Comparison of ENCODE assay signal across 1 cellular context in genomic region chr9:127049044-127049443, GRCh38.
TF ChIP-seq lines count a peak whose summit lies in the region.

No MANE protein-coding gene starts in this region.

TF ChIP-seq in GM12878, 131 proteins besides CTCF, POLR2A, EP300 and RAD21 (continued from another document):
- no peak for TF ChIP-seq HDAC6 (IDR thresholded peaks at IDR 0.05; ENCODE audit: unreplicated experiment)
- TF ChIP-seq SIX5 (IDR thresholded peaks at IDR 0.05; ENCODE audit: low read depth, low read length, severe bottlenecking): no peak
- 0 out of 2 replicates have a peak, but pooled peaks have one; percentile 38 for TF ChIP-seq IKZF1 (conservative IDR thresholded peaks at IDR 0.05)
- no peak for TF ChIP-seq NFIC (IDR thresholded peaks at IDR 0.05; ENCODE audit: low read depth, low read length)
- TF ChIP-seq NRF1 (conservative IDR thresholded peaks at IDR 0.05; ENCODE audit: low read depth, low read length): no peak
- no peak for TF ChIP-seq MAX (IDR thresholded peaks at IDR 0.05; ENCODE audit: low read depth, low read length)
- TF ChIP-seq CUX1 (IDR thresholded peaks at IDR 0.05; ENCODE audit: insufficient replicate concordance, low read depth, low read length): no peak
- no peak for TF ChIP-seq GATAD2B (conservative IDR thresholded peaks at IDR 0.05; ENCODE audit: low read depth)
- no peak for TF ChIP-seq TCF3 (IDR thresholded peaks at IDR 0.05; ENCODE audit: borderline replicate concordance, insufficient read depth, low read depth, low read length)
- TF ChIP-seq RELA (IDR thresholded peaks at IDR 0.05; ENCODE audit: borderline replicate concordance, partially characterized antibody): no peak
- TF ChIP-seq ETV6 (conservative IDR thresholded peaks at IDR 0.05 in 1 of 2, IDR thresholded peaks at IDR 0.05 in 1 of 2; ENCODE audit: borderline replicate concordance in 1 of 2, low read depth in 1 of 2): peak in 1 of 2 experiments; percentile 91; a peak in 2 of 4 replicates
- 0 out of 2 replicates have a peak, but pooled peaks have one; percentile 8 for TF ChIP-seq SMC3 (IDR thresholded peaks at IDR 0.05; ENCODE audit: borderline replicate concordance, low read length)
- no peak for TF ChIP-seq ZBTB33 (IDR thresholded peaks at IDR 0.05)
- no peak for TF ChIP-seq SUPT20H (IDR thresholded peaks at IDR 0.05; ENCODE audit: borderline replicate concordance, control insufficient read depth, low read depth, low read length)
- no peak for TF ChIP-seq NR2C1 (IDR thresholded peaks at IDR 0.05)
- TF ChIP-seq SPI1 (IDR thresholded peaks at IDR 0.05; ENCODE audit: borderline replicate concordance, insufficient read depth, low read depth, low read length): peak; percentile 58; the same call in 1 of the 2 replicates
- no peak for TF ChIP-seq ASH2L (IDR thresholded peaks at IDR 0.05; ENCODE audit: borderline replicate concordance, low read depth)
- no peak for TF ChIP-seq ZBTB11 (CRISPR knock-in tag; IDR thresholded peaks at IDR 0.05)
- no peak for TF ChIP-seq MYC (IDR thresholded peaks at IDR 0.05; ENCODE audit: insufficient read depth, insufficient read length, insufficient replicate concordance, low read length, severe bottlenecking)
- TF ChIP-seq NR2C2 (IDR thresholded peaks at IDR 0.05; ENCODE audit: borderline replicate concordance, control insufficient read depth, insufficient read length, low read depth): no peak
- no peak for TF ChIP-seq ELK1 (IDR thresholded peaks at IDR 0.05; ENCODE audit: low read depth, low read length)
- TF ChIP-seq E4F1 (IDR thresholded peaks at IDR 0.05; ENCODE audit: borderline replicate concordance, partially characterized antibody): no peak
- no peak for TF ChIP-seq ESRRA (IDR thresholded peaks at IDR 0.05; ENCODE audit: low read length)
- no peak for TF ChIP-seq RCOR1 (conservative IDR thresholded peaks at IDR 0.05; ENCODE audit: low read depth, low read length)
- peak; percentile 63; the same call in 1 of the 2 replicates for TF ChIP-seq PAX5 (IDR thresholded peaks at IDR 0.05; ENCODE audit: borderline replicate concordance, low read depth, low read length)
- TF ChIP-seq EGR1 (IDR thresholded peaks at IDR 0.05; ENCODE audit: borderline replicate concordance in 1 of 2, low read depth in 2 of 2, low read length in 2 of 2): no peak
- TF ChIP-seq SP1 (IDR thresholded peaks at IDR 0.05; ENCODE audit: low read depth, low read length): no peak
- TF ChIP-seq FOXM1 (IDR thresholded peaks at IDR 0.05; ENCODE audit: low read depth, low read length): no peak
- TF ChIP-seq STAT1 (conservative IDR thresholded peaks at IDR 0.05): no peak
- no peak for TF ChIP-seq ZNF622 (IDR thresholded peaks at IDR 0.05)
- TF ChIP-seq RUNX3 (IDR thresholded peaks at IDR 0.05; ENCODE audit: low read length): peak; percentile 38; the same call in 1 of the 2 replicates
- TF ChIP-seq POU2F2 (IDR thresholded peaks at IDR 0.05; ENCODE audit: borderline replicate concordance, low read depth, low read length): no peak
- TF ChIP-seq ATF7 (IDR thresholded peaks at IDR 0.05; ENCODE audit: low read depth): no peak
- no peak for TF ChIP-seq WRNIP1 (IDR thresholded peaks at IDR 0.05; ENCODE audit: borderline replicate concordance, low read depth, low read length)
- TF ChIP-seq FOXK2 (IDR thresholded peaks at IDR 0.05): no peak
- TF ChIP-seq PRDM15 (CRISPR knock-in tag; IDR thresholded peaks at IDR 0.05): no peak
- TF ChIP-seq POLR2AphosphoS5 (IDR thresholded peaks at IDR 0.05; ENCODE audit: low read length): no peak
- TF ChIP-seq ZNF24 (IDR thresholded peaks at IDR 0.05): no peak
- no peak for TF ChIP-seq SREBF2 (IDR thresholded peaks at IDR 0.05; ENCODE audit: low read length)
- no peak for TF ChIP-seq SMAD5 (IDR thresholded peaks at IDR 0.05; ENCODE audit: low read depth)
- no peak for TF ChIP-seq SIN3A (IDR thresholded peaks at IDR 0.05; ENCODE audit: low read depth, low read length)
- no peak for TF ChIP-seq KLF5 (IDR thresholded peaks at IDR 0.05; ENCODE audit: partially characterized antibody)
- TF ChIP-seq CREB1 (IDR thresholded peaks at IDR 0.05; ENCODE audit: low read depth): no peak
TF ChIP-seq in GM12878: peak in this region for 9.
